In the genomic region with DNA sequence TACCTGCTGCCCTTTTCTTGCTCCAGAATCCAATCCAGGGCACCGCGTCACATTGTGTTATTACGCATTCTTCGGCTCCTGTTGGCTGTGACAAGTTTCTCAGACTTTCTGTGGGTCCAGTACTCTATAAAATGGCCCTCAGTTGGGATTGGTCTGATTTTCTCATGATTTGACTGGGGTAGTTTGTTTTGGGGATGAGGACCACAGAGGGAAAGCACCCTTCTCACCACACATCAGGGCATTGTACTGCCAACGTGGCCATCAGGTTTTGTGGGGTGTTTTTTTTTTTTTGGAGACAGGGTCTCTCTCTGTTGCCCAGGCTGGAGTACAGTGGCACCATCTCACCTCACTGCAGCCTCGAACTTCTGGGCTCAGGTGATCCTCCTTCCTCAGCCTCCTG, we compare ENCODE assay signal across 16 cellular contexts. TPM values are rescaled to one million over a fixed set of nuclear protein-coding genes. Genes with fewer than 3 reads are reported as not detected.
DNase-seq lines count a peak whose midpoint lies in the region; ATAC-seq and TF ChIP-seq lines count a peak whose summit lies in the region.
"Had no signal": no experiment of that assay in that cellular context is flagged by ENCODE, and none has a peak within 500 bp of the region (broad histone marks: within the 10 kb centered on the region; RNA-seq: fewer than 3 reads in every experiment).

No MANE protein-coding gene starts in this region.

- CTCF ChIA-PET in activated B cell treated with CpG ODN at 0.5 μM for 24 hours (lab: Charles Lee), result interaction anchor here (0.8 to 4.7 kb wide), 8 partner anchors 10 to 41 kb away, joined by 3 to 29 read pairs (median 6); no protein-coding TSS in a partner anchor

- no peak overlapping the region for H3K4me3 ChIP-seq in upper lobe of right lung

- H3K36me3 Mint-ChIP-seq in stimulated activated naive CD8-positive, alpha-beta T cell treated with anti-CD3 and anti-CD28 coated beads, Interleukin-15, Interleukin-2, amounts not matched to agents 100 ng/mL and 50 ng/mL, for 24 hours (ENCODE audit: low read depth), result peaks cover 70% of the 10 kb centered on the region
- peaks cover 53% of the 10 kb centered on the region for H3K36me3 Mint-ChIP-seq in activated B cell treated with CpG ODN at 0.5 μM for 24 hours (ENCODE audit: low read depth)
- H3K36me3 Mint-ChIP-seq in immature natural killer cell, result peaks cover 0 to 17% (median 15%) of the 10 kb centered on the region in 3 donors

- no peaks in the 10 kb centered on the region for H3K27me3 ChIP-seq in upper lobe of right lung

- peaks cover 71% of the 10 kb centered on the region for H3K4me1 Mint-ChIP-seq in stimulated activated naive CD8-positive, alpha-beta T cell treated with anti-CD3 and anti-CD28 coated beads, Interleukin-15, Interleukin-2, amounts not matched to agents 100 ng/mL and 50 ng/mL, for 24 hours (ENCODE audit: low read depth)
- H3K4me1 Mint-ChIP-seq in activated B cell treated with CpG ODN at 0.5 μM for 24 hours (peaks cover 83% of the 10 kb centered on the region), immature natural killer cell (peaks cover 80 to 84% of the 10 kb centered on the region in 2 donors)
- H3K4me1 Mint-ChIP-seq: brain had no signal

- no peaks in the 10 kb centered on the region for H3K9me3 Mint-ChIP-seq in stimulated activated naive CD8-positive, alpha-beta T cell treated with anti-CD3 and anti-CD28 coated beads, Interleukin-15, Interleukin-2, amounts not matched to agents 100 ng/mL and 50 ng/mL, for 24 hours
- H3K9me3 Mint-ChIP-seq in activated B cell treated with CpG ODN at 0.5 μM for 24 hours, result no peaks in the 10 kb centered on the region
- no peaks in the 10 kb centered on the region for H3K9me3 Mint-ChIP-seq in immature natural killer cell
- H3K9me3 Mint-ChIP-seq: nephron progenitor cell had no signal

- peak overlapping the region; percentile 97 for H3K27ac Mint-ChIP-seq in stimulated activated naive CD8-positive, alpha-beta T cell treated with anti-CD3 and anti-CD28 coated beads, Interleukin-15, Interleukin-2, amounts not matched to agents 100 ng/mL and 50 ng/mL, for 24 hours
- H3K27ac Mint-ChIP-seq in activated B cell treated with CpG ODN at 0.5 μM for 24 hours, result peak overlapping the region; percentile 95
- H3K27ac Mint-ChIP-seq in immature natural killer cell, result peak overlapping the region; percentile 97 to 99 (median 98)

- H3K27ac ChIP-seq in upper lobe of right lung, result peak overlapping the region; percentile 76

- H3K4me3 Mint-ChIP-seq in stimulated activated naive CD8-positive, alpha-beta T cell treated with anti-CD3 and anti-CD28 coated beads, Interleukin-15, Interleukin-2, amounts not matched to agents 100 ng/mL and 50 ng/mL, for 24 hours, result peak overlapping the region; percentile 59
- peak overlapping the region; percentile 85 for H3K4me3 Mint-ChIP-seq in activated B cell treated with CpG ODN at 0.5 μM for 24 hours
- peak overlapping the region; percentile 80 to 91 (median 86) for H3K4me3 Mint-ChIP-seq in immature natural killer cell
- H3K4me3 Mint-ChIP-seq: brain, nephron progenitor cell had no signal

- DNase-seq in stimulated activated naive CD8-positive, alpha-beta T cell treated with anti-CD3 and anti-CD28 coated beads, Interleukin-15, Interleukin-2, amounts not matched to agents 100 U/mL and 50 U/mL, for 24 hours, result no peak
- DNase-seq in activated B cell treated with CpG ODN at 0.5 μM for 24 hours (no peak), immature natural killer cell (no peak), upper lobe of right lung (no peak), NCI-H2081 treated with DMSO at 0.1 percent for 48 hours (lab: John Stamatoyannopoulos, UW) (no peak), COLO829 (ENCODE audit: low spot score) (no peak)
- DNase-seq: mammary epithelial cell, NCI-H1694 treated with DMSO at 0.1 percent for 48 hours, NCI-H446 treated with DMSO at 0.1 percent for 48 hours, nephron progenitor cell, SIG-M5, T1000 had no signal

- intact Hi-C loops in activated B cell treated with CpG ODN at 0.5 μM for 24 hours (cut with micrococcal nuclease) (loop anchor here (1.0 kb wide), 2 partner anchors 8 kb away; no protein-coding TSS in a partner anchor), upper lobe of right lung (cut with DNase I) (loop anchor here (10.0 kb wide), 1 partner anchor 48 kb away; the partner anchor contains the start of genes ALKBH4 and LRWD1)

- POLR2A ChIA-PET in activated B cell treated with CpG ODN at 0.5 μM for 24 hours (lab: Charles Lee), result interaction anchor here (0.7 to 32.9 kb wide), 12 partner anchors 8 to 1987 kb away, joined by 3 to 886 read pairs (median 5); partner anchors contain the start of genes ORAI2, PRKRIP1, SH2B2 and ZCWPW1

- H3K4me1 ChIP-seq in upper lobe of right lung, result no peaks in the 10 kb centered on the region

- H3K27me3 Mint-ChIP-seq in stimulated activated naive CD8-positive, alpha-beta T cell treated with anti-CD3 and anti-CD28 coated beads, Interleukin-15, Interleukin-2, amounts not matched to agents 100 ng/mL and 50 ng/mL, for 24 hours, result no peaks in the 10 kb centered on the region
- no peaks in the 10 kb centered on the region for H3K27me3 Mint-ChIP-seq in activated B cell treated with CpG ODN at 0.5 μM for 24 hours
- H3K27me3 Mint-ChIP-seq in immature natural killer cell (ENCODE audit: low read depth in 3 of 3), result peaks cover 7 to 17% (median 12%) of the 10 kb centered on the region in 3 donors
- H3K27me3 Mint-ChIP-seq: brain had no signal

- TF ChIP-seq CTCF in activated B cell treated with CpG ODN at 0.5 μM for 24 hours (IDR thresholded peaks at IDR 0.05), result no peak
- TF ChIP-seq CTCF in upper lobe of right lung (IDR thresholded peaks at IDR 0.05), result no peak

- H3K36me3 ChIP-seq in upper lobe of right lung, result peaks cover 65% of the 10 kb centered on the region

- no peaks in the 10 kb centered on the region for H3K9me3 ChIP-seq in upper lobe of right lung

- ATAC-seq in stimulated activated naive CD8-positive, alpha-beta T cell treated with anti-CD3 and anti-CD28 coated beads, Interleukin-15, Interleukin-2, amounts not matched to agents 100 U/mL and 50 U/mL, for 24 hours, result no peak
- ATAC-seq in activated B cell treated with CpG ODN at 0.5 μM for 24 hours (ENCODE audit: low read depth) (no peak), upper lobe of right lung (no peak), HG03097 (IDR thresholded peaks at IDR 0.05; ENCODE audit: low FRiP score, unreplicated experiment) (no peak)
- ATAC-seq: HCT116 had no signal

RNA-seq across cellular contexts. Expression of gene ORAI2, which starts 17.0 kb away (rescaled TPM):
- total RNA-seq in activated B cell treated with CpG ODN at 0.5 μM for 24 hours, result 167 and 184 TPM in 2 replicates
- 100 to 1,000 TPM in 1 of 3 donors, 10 to 100 TPM in 2; 73.5 to 125 (median 80.6) TPM for polyA plus RNA-seq in immature natural killer cell
- 20.0 TPM for total RNA-seq in upper lobe of right lung

RNA-seq across cellular contexts. Expression of gene PRKRIP1, which starts 20.2 kb away (rescaled TPM):
- total RNA-seq in activated B cell treated with CpG ODN at 0.5 μM for 24 hours, result 38.8 and 39.7 TPM in 2 replicates
- polyA plus RNA-seq in immature natural killer cell, result 10 to 100 TPM; 13.2 to 20.2 (median 17.2) TPM
- total RNA-seq in upper lobe of right lung, result 21.9 TPM

RNA-seq across cellular contexts. Expression of gene ALKBH4, which starts 48.3 kb away (rescaled TPM):
- total RNA-seq in activated B cell treated with CpG ODN at 0.5 μM for 24 hours (7.8 and 8.1 TPM in 2 replicates), upper lobe of right lung (7.4 TPM)
- 10 to 100 TPM; 16.2 to 25.8 (median 18.5) TPM for polyA plus RNA-seq in immature natural killer cell

RNA-seq across cellular contexts. Expression of gene LRWD1, which starts 48.4 kb away (rescaled TPM):
- 20.6 and 28.8 TPM in 2 replicates for total RNA-seq in activated B cell treated with CpG ODN at 0.5 μM for 24 hours
- polyA plus RNA-seq in immature natural killer cell, result 10 to 100 TPM; 13.5 to 22.8 (median 21.5) TPM
- 15.7 TPM for total RNA-seq in upper lobe of right lung
